In the genomic region with DNA sequence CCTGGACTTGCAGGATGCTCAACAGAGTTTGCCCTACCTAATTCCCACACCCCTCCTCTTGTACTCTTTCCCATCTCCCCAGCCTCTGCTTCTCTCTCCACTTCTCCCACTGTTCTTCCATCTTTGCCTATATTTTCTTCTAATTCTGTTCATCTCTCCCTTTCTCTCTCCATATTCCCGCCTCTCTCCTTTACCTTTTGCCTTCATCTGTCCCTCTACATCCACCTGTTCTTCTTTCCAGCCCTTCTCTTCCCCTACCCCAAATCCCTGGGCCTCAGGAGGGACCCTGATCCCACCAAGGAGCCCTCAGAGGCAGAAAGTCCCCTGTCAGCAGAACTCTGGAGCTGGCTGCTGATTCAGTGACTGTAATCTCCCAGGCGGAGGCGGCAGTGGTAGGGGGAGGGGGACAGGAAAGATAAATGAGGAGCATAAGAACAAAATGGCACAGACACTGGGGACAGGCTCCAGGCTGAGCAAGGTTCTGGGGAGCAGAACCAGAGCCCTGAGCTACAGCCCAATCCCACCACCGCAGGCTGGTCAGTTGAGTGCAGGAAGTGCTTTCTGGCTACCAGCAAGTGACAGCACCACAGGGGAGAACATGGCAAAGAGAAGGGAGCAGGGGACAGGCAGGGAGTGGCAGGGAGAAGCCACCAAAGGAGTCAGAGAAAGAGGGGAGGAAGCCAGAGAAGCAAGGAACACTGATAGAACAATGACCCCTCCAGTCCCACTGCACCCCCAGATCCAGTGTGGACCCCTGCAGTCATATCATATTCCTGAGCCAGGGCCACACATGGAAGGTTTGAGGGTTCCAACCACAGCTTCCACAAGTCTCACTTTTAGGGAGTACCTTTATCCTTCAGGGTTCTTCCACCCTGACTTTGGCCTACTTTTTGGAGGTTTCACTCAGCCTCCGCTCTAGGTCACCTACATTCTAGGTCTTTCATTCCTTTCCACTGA, we compare ENCODE assay signal across 17 cellular contexts. TPM values are rescaled to one million over a fixed set of nuclear protein-coding genes. Genes with fewer than 3 reads are reported as not detected.
DNase-seq lines count a peak whose midpoint lies in the region; ATAC-seq, FAIRE-seq and TF ChIP-seq lines count a peak whose summit lies in the region.
"Had no signal": no experiment of that assay in that cellular context is flagged by ENCODE, and none has a peak within 500 bp of the region (broad histone marks: within the 10 kb centered on the region; RNA-seq: fewer than 3 reads in every experiment).

No MANE protein-coding gene starts in this region.

- peaks cover 10% of the 10 kb centered on the region for H3K4me1 ChIP-seq in Caco-2
- H3K4me1 ChIP-seq in kidney (ENCODE audit: control insufficient read depth in 1 of 2, insufficient read depth in 1 of 2, low read depth in 1 of 2, low read length in 2 of 2) = peaks cover 8 to 31% of the 10 kb centered on the region in 2 donors
- peaks cover 0 to 26% (median 20%) of the 10 kb centered on the region in 4 donors for H3K4me1 ChIP-seq in tibial artery

- ATAC-seq in HG03135 (IDR thresholded peaks at IDR 0.05; ENCODE audit: unreplicated experiment) (no peak), GM21619 (IDR thresholded peaks at IDR 0.05; ENCODE audit: unreplicated experiment) (no peak)
- ATAC-seq: PC-3 had no signal

- H3K9ac ChIP-seq in kidney (ENCODE audit: low read length in 2 of 2) = peak overlapping the region in 1 of 2 donors; percentile 46
- H3K9ac ChIP-seq: BLaER1 had no signal

- BruUV-seq in Caco-2 (replicated peaks; lab: Mats Ljungman, UMichigan) = no TSS peak

- CTCF ChIA-PET in Caco-2 (lab: Charles Lee) = interaction anchor here (0.6 kb wide), 1 partner anchor 79 kb away, joined by 4 read pairs; no protein-coding TSS in a partner anchor

- no peak overlapping the region for H3K4me3 ChIP-seq in Caco-2 (ENCODE audit: low read depth, low read length)
- no peak overlapping the region for H3K4me3 ChIP-seq in kidney (ENCODE audit: low read length in 2 of 2)
- H3K4me3 ChIP-seq in tibial artery = no peak overlapping the region
- H3K4me3 ChIP-seq: BLaER1, SJCRH30 had no signal

- no peaks in the 10 kb centered on the region for H3K9me3 Mint-ChIP-seq in Caco-2 (ENCODE audit: unreplicated experiment)

- peaks cover 11% of the 10 kb centered on the region for H3K4me1 Mint-ChIP-seq in Caco-2 (ENCODE audit: low read depth, unreplicated experiment)

- no peaks in the 10 kb centered on the region for H3K27me3 Mint-ChIP-seq in Caco-2 (ENCODE audit: insufficient read depth, unreplicated experiment)

- H3K27ac Mint-ChIP-seq in Caco-2 (ENCODE audit: unreplicated experiment) = peak overlapping the region; percentile 8

- H3K4me3 Mint-ChIP-seq in Caco-2 (ENCODE audit: unreplicated experiment) = no peak overlapping the region
- H3K4me3 Mint-ChIP-seq: CD8-positive, alpha-beta memory T cell had no signal

- no peak for FAIRE-seq in kidney (lab: Jason Lieb, UNC)

- H3K36me3 ChIP-seq in Caco-2 (ENCODE audit: control insufficient read depth, insufficient read depth, low read length) = no peaks in the 10 kb centered on the region
- H3K36me3 ChIP-seq in kidney (ENCODE audit: control insufficient read depth in 1 of 2, insufficient read depth in 2 of 2, low read length in 2 of 2) = no peaks in the 10 kb centered on the region
- no peaks in the 10 kb centered on the region for H3K36me3 ChIP-seq in tibial artery
- H3K36me3 ChIP-seq: BLaER1, SJCRH30 had no signal

- H3K27ac ChIP-seq in VCaP (peak overlapping the region; percentile 69), kidney (ENCODE audit: low read depth in 2 of 2, low read length in 2 of 2) (peak overlapping the region; percentile 47 to 79), tibial artery (peak overlapping the region; percentile 47 to 59)
- H3K27ac ChIP-seq: BLaER1, RWPE1, SJCRH30 had no signal

- no peak for DNase-seq in Caco-2
- no peak for DNase-seq in kidney
- no peak for DNase-seq in tibial artery
- no peak for DNase-seq in germinal center (ENCODE audit: low spot score)
- DNase-seq: CD8-positive, alpha-beta memory T cell; NCI-H2029; NCI-H2171; NCI-H446 treated with DMSO at 0.1 percent for 48 hours; NCI-H748 treated with DMSO at 0.1 percent for 48 hours; PC-3; SJCRH30; SW 1271 had no signal

- POLR2A ChIA-PET in Caco-2 (lab: Charles Lee) = no interaction called here

- no peaks in the 10 kb centered on the region for H3K27me3 ChIP-seq in Caco-2 (replicated peaks; ENCODE audit: control insufficient read depth, insufficient read depth, low read length)
- no peaks in the 10 kb centered on the region for H3K27me3 ChIP-seq in tibial artery

- no peaks in the 10 kb centered on the region for H3K9me3 ChIP-seq in Caco-2
- no peaks in the 10 kb centered on the region for H3K9me3 ChIP-seq in kidney (ENCODE audit: control insufficient read depth in 1 of 2, low read length in 2 of 2)
- no peaks in the 10 kb centered on the region for H3K9me3 ChIP-seq in tibial artery
- H3K9me3 ChIP-seq: BLaER1, SJCRH30 had no signal

- intact Hi-C loops in Caco-2 (cut with micrococcal nuclease; ENCODE audit: unreplicated experiment) (no loop called here), kidney (cut with DNase I) (no loop called here), tibial artery (cut with DNase I; ENCODE audit: low total_unique reads) (no loop called here)

- H3K36me3 Mint-ChIP-seq in Caco-2 (ENCODE audit: insufficient read depth, unreplicated experiment) = peaks cover 4% of the 10 kb centered on the region

- TF ChIP-seq CTCF in Caco-2 (IDR thresholded peaks at IDR 0.05; ENCODE audit: insufficient read depth in 1 of 2, low read depth in 1 of 2, low read length in 1 of 2, severe bottlenecking in 1 of 2, unreplicated experiment in 1 of 2) (no peak), VCaP (conservative IDR thresholded peaks at IDR 0.05) (no peak), kidney (IDR thresholded peaks at IDR 0.05; ENCODE audit: borderline replicate concordance, extremely low read depth, insufficient read depth) (no peak), tibial artery (IDR thresholded peaks at IDR 0.05) (no peak)

RNA-seq across cellular contexts. Expression of a gene that starts 27.0 kb away (rescaled TPM):
- total RNA-seq in Caco-2 (2022) = 51.8 and 53.2 TPM in 2 replicates
- total RNA-seq in kidney = 27.6 TPM
- 68.3 TPM for polyA plus RNA-seq in kidney (ENCODE audit: insufficient read depth, low read depth, low replicate concordance)
